8 cellular contexts compared by ENCODE assay signal in the genomic region with DNA sequence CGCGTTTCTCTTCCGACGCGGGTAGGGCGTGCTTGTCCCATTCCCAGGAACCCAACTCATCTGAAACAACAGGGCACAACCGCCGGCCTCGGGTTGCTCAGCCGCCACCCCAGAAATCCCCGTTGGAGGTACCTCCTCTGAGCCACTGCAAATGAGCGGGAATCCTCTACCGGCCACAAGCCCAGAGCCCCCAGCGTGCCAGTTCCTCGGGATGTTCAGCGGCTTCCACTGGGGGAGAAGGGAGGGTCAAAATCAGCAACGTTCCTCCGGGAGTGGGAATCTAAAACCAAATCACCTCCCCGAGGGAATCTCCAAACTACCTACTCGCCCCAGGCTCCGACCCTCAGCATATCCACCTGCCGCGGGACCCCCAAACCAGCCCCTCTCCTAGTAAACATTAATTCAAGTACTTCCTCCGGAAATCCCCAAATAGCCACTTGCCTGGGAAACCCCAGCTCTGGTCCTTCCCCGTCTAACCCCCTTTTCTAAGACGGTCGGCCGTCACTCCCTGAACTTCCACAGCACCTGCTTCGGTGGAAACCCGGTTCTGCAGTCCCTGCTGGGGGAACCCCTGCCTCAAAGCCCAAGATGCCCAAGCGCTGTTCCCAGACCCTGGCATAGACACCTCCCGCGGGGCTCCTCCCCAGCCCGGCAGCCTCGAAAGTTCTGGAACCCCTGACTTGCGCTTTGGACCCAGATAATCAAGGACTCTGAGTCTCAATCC. TPM values are rescaled to one million over a fixed set of nuclear protein-coding genes. Genes with fewer than 3 reads are reported as not detected.
DNase-seq lines count a peak whose midpoint lies in the region; ATAC-seq, FAIRE-seq and TF ChIP-seq lines count a peak whose summit lies in the region.

No MANE protein-coding gene starts in this region.

- H3K36me3 ChIP-seq in ES-I3 (ENCODE audit: insufficient read depth, low read length): no peaks in the 10 kb centered on the region
- H3K36me3 ChIP-seq in small intestine (ENCODE audit: control insufficient read depth in 2 of 2, insufficient read depth in 2 of 2, low read length in 2 of 2): no peaks in the 10 kb centered on the region

- TF ChIP-seq CTCF in chondrocyte (IDR thresholded peaks at IDR 0.05): no peak

- H3K27me3 Mint-ChIP-seq in chondrocyte (ENCODE audit: low read depth): no peaks in the 10 kb centered on the region

- H3K4me3 ChIP-seq in small intestine (ENCODE audit: low read depth in 1 of 2, low read length in 2 of 2): peak overlapping the region in 1 of 2 donors; percentile 8

- H3K9ac ChIP-seq in ES-I3 (ENCODE audit: low read depth, low read length): peak overlapping the region; percentile 41; the same call in 1 of the 2 replicates

- peak overlapping the region; percentile 74 for H3K27ac Mint-ChIP-seq in chondrocyte (ENCODE audit: unreplicated experiment)

- H3K9me3 ChIP-seq in ES-I3 (ENCODE audit: control insufficient read depth, insufficient read depth, low read length) (no peaks in the 10 kb centered on the region), small intestine (ENCODE audit: control insufficient read depth, low read depth) (no peaks in the 10 kb centered on the region)

- H3K4me3 Mint-ChIP-seq in chondrocyte (ENCODE audit: unreplicated experiment): peak overlapping the region; percentile 88

- H3K4me1 Mint-ChIP-seq in chondrocyte (ENCODE audit: low read depth): peaks cover 46% of the 10 kb centered on the region

- FAIRE-seq in small intestine (lab: Jason Lieb, UNC): no peak

- ATAC-seq in GM19397 (IDR thresholded peaks at IDR 0.05; ENCODE audit: unreplicated experiment): peak; percentile 16
- peak; percentile 27 for ATAC-seq in HG03378 (IDR thresholded peaks at IDR 0.05; ENCODE audit: unreplicated experiment)

- peaks cover 2% of the 10 kb centered on the region for H3K36me3 Mint-ChIP-seq in chondrocyte (ENCODE audit: low read depth)

- intact Hi-C loops in posterior vena cava (cut with DNase I): no loop called here

- DNase-seq in chondrocyte (ENCODE audit: low spot score): no peak
- peak; percentile 66 for DNase-seq in posterior vena cava (ENCODE audit: low spot score)
- DNase-seq in small intestine: no peak
- no peak for DNase-seq in NCI-H2081 (lab: John Stamatoyannopoulos, UW)
- DNase-seq in pons (ENCODE audit: low spot score): no peak

- no peak overlapping the region for H3K27ac ChIP-seq in small intestine (ENCODE audit: low read depth in 1 of 2, low read length in 1 of 2)

- H3K27me3 ChIP-seq in small intestine (ENCODE audit: control insufficient read depth in 2 of 2, insufficient read depth in 2 of 2, low read length in 2 of 2): peaks cover 5 to 6% of the 10 kb centered on the region in 2 donors

- no peaks in the 10 kb centered on the region for H3K9me3 Mint-ChIP-seq in chondrocyte (ENCODE audit: low read depth)

- 4 to 8% (median 7%) methylated on average over 36 of the region's 36 CpGs for whole genome bisulfite sequencing in small intestine, 3 donors

- peaks cover 19% of the 10 kb centered on the region for H3K4me1 ChIP-seq in ES-I3 (ENCODE audit: insufficient read depth, low read length)
- H3K4me1 ChIP-seq in small intestine (ENCODE audit: control insufficient read depth in 2 of 2, insufficient read depth in 1 of 2, low read depth in 1 of 2, low read length in 1 of 2): no peaks in the 10 kb centered on the region

RNA-seq across cellular contexts. Expression of a gene that starts 0.9 kb away (rescaled TPM):
- 48.5 to 90.8 TPM (median 48.8 TPM) in 3 replicates for total RNA-seq in chondrocyte
- total RNA-seq in posterior vena cava: 1 to 10 TPM; 1.1 to 3.4 TPM
- polyA plus RNA-seq in small intestine: under 1 TPM in 2 of 3 donors, not detected in 1; 0.22 to 0.39 TPM

RNA-seq across cellular contexts. Expression of a gene that starts 34.9 kb away (rescaled TPM):
- total RNA-seq in chondrocyte (not detected in 3 replicates), posterior vena cava (not detected)
- under 1 TPM in 1 of 3 donors, not detected in 2; 0.16 TPM for polyA plus RNA-seq in small intestine

Comparison
In these comparisons a context has a peak if more than half of its experiments do, and no peak if none do; other contexts are left out.
1. RNA of a gene that starts 0.9 kb away (total RNA-seq): 48.5 to 90.8 TPM in chondrocyte; 1.1 to 3.4 TPM in posterior vena cava; every median in the first group is over 10 times any median in the second.